ENCODE assay signal across 8 cellular contexts in genomic region chr21:17925000-17925610, GRCh38.
DNase-seq lines count a peak whose midpoint lies in the region; ATAC-seq and TF ChIP-seq lines count a peak whose summit lies in the region.

No MANE protein-coding gene starts in this region.

- no peaks in the 10 kb centered on the region for H3F3A ChIP-seq in SU-DHL-6 (ENCODE audit: insufficient read depth)

- in situ Hi-C loops in ACHN (cut with HindIII; ENCODE audit: low pct_ligation_motif_present, low pct_unique_long_range_greater_than_20kb, low sequenced_read_pairs), result no loop called here

- H3K79me2 ChIP-seq in SU-DHL-6 (ENCODE audit: insufficient read depth, low read length), result no peaks in the 10 kb centered on the region

- no peaks in the 10 kb centered on the region for H3K27me3 ChIP-seq in SU-DHL-6 (ENCODE audit: low read length)
- H3K27me3 ChIP-seq in body of pancreas, result no peaks in the 10 kb centered on the region

- H4K20me1 ChIP-seq in SU-DHL-6 (ENCODE audit: low read depth, low read length), result no peaks in the 10 kb centered on the region

- intact Hi-C loops in body of pancreas (cut with DNase I), result loop anchor here (5.0 kb wide), 1 partner anchor 253 kb away; no protein-coding TSS in a partner anchor

- H3K27ac ChIP-seq in SU-DHL-6 (ENCODE audit: low read depth, low read length) (no peak overlapping the region), body of pancreas (no peak overlapping the region)

- H3K4me3 ChIP-seq in SU-DHL-6 (ENCODE audit: insufficient read depth, low read length, poor library complexity, severe bottlenecking) (no peak overlapping the region), body of pancreas (no peak overlapping the region)

- H3K9me3 ChIP-seq in SU-DHL-6 (ENCODE audit: insufficient read depth, low read length) (no peaks in the 10 kb centered on the region; the same call in 1 of the 2 replicates), body of pancreas (no peaks in the 10 kb centered on the region)

- TF ChIP-seq POLR2A in body of pancreas (IDR thresholded peaks at IDR 0.05), result no peak

- no peak overlapping the region for H3K9ac ChIP-seq in SU-DHL-6 (ENCODE audit: low read length)

- WGBS in body of pancreas, 2 donors, result 0% methylated on average over 3 of the region's 3 CpGs

- H3K4me2 ChIP-seq in SU-DHL-6 (ENCODE audit: low read depth, low read length, poor library complexity, severe bottlenecking), result no peak overlapping the region

- H3K9me2 ChIP-seq in SU-DHL-6 (replicated peaks; ENCODE audit: insufficient read depth, low read length), result no peaks in the 10 kb centered on the region

- no peaks in the 10 kb centered on the region for H3K36me3 ChIP-seq in SU-DHL-6 (ENCODE audit: low read length)
- H3K36me3 ChIP-seq in body of pancreas (replicated peaks in 1 of 2; ENCODE audit: insufficient read depth in 1 of 2, low read depth in 2 of 2), result no peaks in the 10 kb centered on the region

- H3K4me1 ChIP-seq in body of pancreas, result no peaks in the 10 kb centered on the region

- ATAC-seq in GM18498 (IDR thresholded peaks at IDR 0.05; ENCODE audit: unreplicated experiment) (peak; percentile 95), HG02759 (IDR thresholded peaks at IDR 0.05; ENCODE audit: unreplicated experiment) (peak; percentile 97), body of pancreas (peak; percentile 87)

- TF ChIP-seq CTCF in SU-DHL-6 (IDR thresholded peaks at IDR 0.05; ENCODE audit: insufficient read depth, low read length, poor library complexity, severe bottlenecking) (peak; percentile 77), body of pancreas (IDR thresholded peaks at IDR 0.05) (peak; percentile 64 to 80 (median 75))

- peak; percentile 54 for DNase-seq in ACHN
- DNase-seq in NAMALWA (ENCODE audit: low spot score), result peak; percentile 81
- DNase-seq in body of pancreas, result peak; percentile 55 to 67 (median 65)
- DNase-seq in iris pigment epithelial cell (ENCODE audit: low read depth), result peak; percentile 46
- DNase-seq in stimulated activated CD4-positive, alpha-beta T cell treated with anti-CD3 and anti-CD28 coated beads, Interleukin-2, amount 100 ng/mL, for 4 hours (ENCODE audit: low read depth), result peak; percentile 23

- no peak overlapping the region for H2AFZ ChIP-seq in SU-DHL-6 (ENCODE audit: low read depth, low read length, severe bottlenecking)

Comparison
In these comparisons a context has a peak if more than half of its experiments do, and no peak if none do; other contexts are left out.
1. DNase-seq: peak in every context shown above with its lines; median percentile 81 in NAMALWA; 65 in body of pancreas; 54 in ACHN; 46 in iris pigment epithelial cell; 23 in stimulated activated CD4-positive, alpha-beta T cell treated with anti-CD3 and anti-CD28 coated beads, Interleukin-2, amount 100 ng/mL, for 4 hours.